In genomic region chr11:19676508-19677379, GRCh38 we compare ENCODE assay signal across 10 cellular contexts. TPM values are rescaled to one million over a fixed set of nuclear protein-coding genes. Genes with fewer than 3 reads are reported as not detected.
A peak's percentile ranks its signal among the peaks of the same experiment; 100 is the strongest.
DNase-seq lines count a peak whose midpoint lies in the region; ATAC-seq and TF ChIP-seq lines count a peak whose summit lies in the region.
"Had no signal": no experiment of that assay in that cellular context is flagged by ENCODE, and none has a peak within 500 bp of the region (broad histone marks: within the 10 kb centered on the region; RNA-seq: fewer than 3 reads in every experiment).

No MANE protein-coding gene starts in this region.

- H2AFZ ChIP-seq in parathyroid adenoma: no peak overlapping the region

- intact Hi-C loops in left ventricle myocardium inferior (cut with micrococcal nuclease): no loop called here
- intact Hi-C loops in mucosa of descending colon (cut with DNase I, micrococcal nuclease): no loop called here

- H3K9ac ChIP-seq in parathyroid adenoma: no peak overlapping the region
- H3K9ac ChIP-seq: KMS-11 had no signal

- H3K27me3 ChIP-seq in left ventricle myocardium inferior (ENCODE audit: low read depth) (no peaks in the 10 kb centered on the region), parathyroid adenoma (ENCODE audit: control insufficient read depth, insufficient read depth, low read length) (no peaks in the 10 kb centered on the region)

- H3K36me3 ChIP-seq in left ventricle myocardium inferior (no peaks in the 10 kb centered on the region), parathyroid adenoma (ENCODE audit: control insufficient read depth, insufficient read depth, low read length) (no peaks in the 10 kb centered on the region), mucosa of descending colon (ENCODE audit: low read depth) (no peaks in the 10 kb centered on the region)

- ATAC-seq in mucosa of descending colon: no peak

- CTCF ChIA-PET in GM10248 (lab: Yijun Ruan, JAX): no interaction called here

- peaks cover 75% of the 10 kb centered on the region for H3K4me1 ChIP-seq in left ventricle myocardium inferior
- no peaks in the 10 kb centered on the region for H3K4me1 ChIP-seq in parathyroid adenoma
- H3K4me1 ChIP-seq in mucosa of descending colon (ENCODE audit: low read depth): peaks cover 5% of the 10 kb centered on the region

- TF ChIP-seq CTCF in left ventricle myocardium inferior (IDR thresholded peaks at IDR 0.05; ENCODE audit: borderline replicate concordance) (no peak), parathyroid adenoma (IDR thresholded peaks at IDR 0.05) (no peak), GM10248 (IDR thresholded peaks at IDR 0.05; ENCODE audit: control extremely low read depth, extremely low read depth, low read depth, missing control alignments) (no peak), mucosa of descending colon (IDR thresholded peaks at IDR 0.05) (no peak)

- peak; percentile 26 for DNase-seq in DMS153 treated with DMSO at 0.1 percent for 48 hours (lab: John Stamatoyannopoulos, UW; ENCODE audit: unreplicated experiment)
- DNase-seq in NCI-H446 treated with DMSO at 0.1 percent for 48 hours (lab: John Stamatoyannopoulos, UW): peak; percentile 96
- no peak for DNase-seq in left ventricle myocardium inferior
- no peak for DNase-seq in GM10248 (ENCODE audit: extremely low spot score)
- no peak for DNase-seq in activated CD8-positive, alpha-beta memory T cell treated with anti-CD3 and anti-CD28 coated beads, Interleukin-2, amount 50 U/mL, for 48 hours
- DNase-seq in mucosa of descending colon: no peak
- no peak for DNase-seq in SIG-M5 (lab: John Stamatoyannopoulos, UW)
- DNase-seq: CD4-positive, CD25-positive, alpha-beta regulatory T cell had no signal

- POLR2A ChIA-PET in GM10248 (lab: Yijun Ruan, JAX): no interaction called here

- no peaks in the 10 kb centered on the region for H3K9me3 ChIP-seq in left ventricle myocardium inferior (replicated peaks)
- no peaks in the 10 kb centered on the region for H3K9me3 ChIP-seq in parathyroid adenoma (ENCODE audit: control insufficient read depth, low read length)
- H3K9me3 ChIP-seq in mucosa of descending colon: no peaks in the 10 kb centered on the region

- H3K79me2 ChIP-seq in parathyroid adenoma: no peaks in the 10 kb centered on the region

- peak overlapping the region; percentile 91 for H3K27ac ChIP-seq in left ventricle myocardium inferior (replicated peaks)
- H3K27ac ChIP-seq in parathyroid adenoma: peak overlapping the region; percentile 67
- H3K27ac ChIP-seq: KMS-11 had no signal

- H3K4me2 ChIP-seq in parathyroid adenoma (ENCODE audit: low read length): no peak overlapping the region
- H3K4me2 ChIP-seq: KMS-11 had no signal

- no peak overlapping the region for H3K4me3 ChIP-seq in left ventricle myocardium inferior
- no peak overlapping the region for H3K4me3 ChIP-seq in parathyroid adenoma (ENCODE audit: low read depth, low read length)
- no peak overlapping the region for H3K4me3 ChIP-seq in mucosa of descending colon

RNA-seq across cellular contexts. Expression of gene NAV2, which starts 35.9 kb away (rescaled TPM):
- total RNA-seq in left ventricle myocardium inferior: 14.3 TPM
- total RNA-seq in mucosa of descending colon: 10 to 100 TPM; 21.9 to 65.9 (median 30.9) TPM

Comparison
In these comparisons a context has a peak if more than half of its experiments do, and no peak if none do; other contexts are left out.
1. DNase-seq: peak in DMS153 treated with DMSO at 0.1 percent for 48 hours (single experiment) and NCI-H446 treated with DMSO at 0.1 percent for 48 hours (single experiment); none in left ventricle myocardium inferior (single experiment), GM10248 (single experiment), activated CD8-positive, alpha-beta memory T cell treated with anti-CD3 and anti-CD28 coated beads, Interleukin-2, amount 50 U/mL, for 48 hours (single experiment), mucosa of descending colon (0 of 3) and SIG-M5 (single experiment).